ENCODE assay signal across 8 cellular contexts in genomic region chr18:519019-519879, GRCh38. TPM values are rescaled to one million over a fixed set of nuclear protein-coding genes. Genes with fewer than 3 reads are reported as not detected.
DNase-seq lines count a peak whose midpoint lies in the region; ATAC-seq lines count a peak whose summit lies in the region.

No MANE protein-coding gene starts in this region.

- H3K4me1 ChIP-seq in aorta (ENCODE audit: control insufficient read depth in 1 of 2, insufficient read depth in 2 of 2, low read length in 2 of 2) (peaks cover 2 to 3% of the 10 kb centered on the region in 2 donors), HAP-1 (no peaks in the 10 kb centered on the region)

- H3K4me3 Mint-ChIP-seq in activated naive CD8-positive, alpha-beta T cell treated with anti-CD3 and anti-CD28 coated beads, Interleukin-2, amount 50 U/mL, for 24 hours: no peak overlapping the region
- no peak overlapping the region for H3K4me3 Mint-ChIP-seq in activated naive CD8-positive, alpha-beta T cell treated with anti-CD3 and anti-CD28 coated beads for 36 hours
- no peak overlapping the region for H3K4me3 Mint-ChIP-seq in T-helper 1 cell treated with Interleukin-12 subunit alpha and Interleukin-12 subunit beta and Interleukin-4 antibody, amounts not matched to agents 30 μg/mL and 1 μg/mL, for 36 hours

- H3K4me3 ChIP-seq in aorta (ENCODE audit: low read length in 2 of 2) (no peak overlapping the region), HAP-1 (no peak overlapping the region)

- WGBS in aorta, 2 donors: 25% methylated on average over 11 of the region's 11 CpGs

- H3K36me3 ChIP-seq in aorta (ENCODE audit: control insufficient read depth in 1 of 2, insufficient read depth in 2 of 2, low read length in 1 of 2) (no peaks in the 10 kb centered on the region), HAP-1 (replicated peaks) (no peaks in the 10 kb centered on the region)

- H3K27me3 ChIP-seq in aorta (ENCODE audit: control insufficient read depth in 1 of 2, insufficient read depth in 2 of 2, low read length in 1 of 2): no peaks in the 10 kb centered on the region
- H3K27me3 ChIP-seq in HAP-1 (ENCODE audit: low read depth): no peaks in the 10 kb centered on the region

- intact Hi-C loops in aorta (cut with DNase I): no loop called here

- H3K9me3 Mint-ChIP-seq in activated naive CD8-positive, alpha-beta T cell treated with anti-CD3 and anti-CD28 coated beads, Interleukin-2, amount 50 U/mL, for 24 hours: peaks cover 4% of the 10 kb centered on the region
- H3K9me3 Mint-ChIP-seq in activated naive CD8-positive, alpha-beta T cell treated with anti-CD3 and anti-CD28 coated beads for 36 hours: peaks cover 2% of the 10 kb centered on the region
- peaks cover 4% of the 10 kb centered on the region for H3K9me3 Mint-ChIP-seq in T-helper 1 cell treated with Interleukin-12 subunit alpha and Interleukin-12 subunit beta and Interleukin-4 antibody, amounts not matched to agents 30 μg/mL and 1 μg/mL, for 36 hours

- H3K9me3 ChIP-seq in aorta (ENCODE audit: control insufficient read depth, low read length) (no peaks in the 10 kb centered on the region), HAP-1 (no peaks in the 10 kb centered on the region)

- in situ Hi-C loops in HAP-1 (cut with MboI; ENCODE audit: low sequenced_read_pairs): no loop called here

- peaks cover 1% of the 10 kb centered on the region for H3K36me3 Mint-ChIP-seq in activated naive CD8-positive, alpha-beta T cell treated with anti-CD3 and anti-CD28 coated beads, Interleukin-2, amount 50 U/mL, for 24 hours (ENCODE audit: low read depth)
- H3K36me3 Mint-ChIP-seq in activated naive CD8-positive, alpha-beta T cell treated with anti-CD3 and anti-CD28 coated beads for 36 hours: no peaks in the 10 kb centered on the region
- no peaks in the 10 kb centered on the region for H3K36me3 Mint-ChIP-seq in T-helper 1 cell treated with Interleukin-12 subunit alpha and Interleukin-12 subunit beta and Interleukin-4 antibody, amounts not matched to agents 30 μg/mL and 1 μg/mL, for 36 hours (ENCODE audit: low read depth)

- peaks cover 7% of the 10 kb centered on the region for H3K4me1 Mint-ChIP-seq in activated naive CD8-positive, alpha-beta T cell treated with anti-CD3 and anti-CD28 coated beads, Interleukin-2, amount 50 U/mL, for 24 hours
- H3K4me1 Mint-ChIP-seq in activated naive CD8-positive, alpha-beta T cell treated with anti-CD3 and anti-CD28 coated beads for 36 hours: peaks cover 3% of the 10 kb centered on the region
- peaks cover 9% of the 10 kb centered on the region for H3K4me1 Mint-ChIP-seq in T-helper 1 cell treated with Interleukin-12 subunit alpha and Interleukin-12 subunit beta and Interleukin-4 antibody, amounts not matched to agents 30 μg/mL and 1 μg/mL, for 36 hours (ENCODE audit: low read depth)

- DNase-seq in activated naive CD8-positive, alpha-beta T cell treated with anti-CD3 and anti-CD28 coated beads, Interleukin-2, amount 50 U/mL, for 24 hours: peak; percentile 3
- no peak for DNase-seq in activated naive CD8-positive, alpha-beta T cell treated with anti-CD3 and anti-CD28 coated beads for 36 hours
- DNase-seq in kidney tubule cell (ENCODE audit: low spot score) (peak; percentile 43), aorta (peak; percentile 76 to 83), HAP-1 (ENCODE audit: low spot score in 2 of 2) (no peak), HT-29 (ENCODE audit: low spot score) (no peak)

- peak; percentile 43 for ATAC-seq in activated naive CD8-positive, alpha-beta T cell treated with anti-CD3 and anti-CD28 coated beads, Interleukin-2, amount 50 U/mL, for 24 hours
- ATAC-seq in HG03025 (IDR thresholded peaks at IDR 0.05; ENCODE audit: low FRiP score, unreplicated experiment) (peak; percentile 93), aorta (ENCODE audit: low FRiP score) (peak; percentile 85)

- H3K27me3 Mint-ChIP-seq in activated naive CD8-positive, alpha-beta T cell treated with anti-CD3 and anti-CD28 coated beads, Interleukin-2, amount 50 U/mL, for 24 hours: peaks cover 1% of the 10 kb centered on the region
- H3K27me3 Mint-ChIP-seq in activated naive CD8-positive, alpha-beta T cell treated with anti-CD3 and anti-CD28 coated beads for 36 hours: peaks cover 8% of the 10 kb centered on the region
- H3K27me3 Mint-ChIP-seq in T-helper 1 cell treated with Interleukin-12 subunit alpha and Interleukin-12 subunit beta and Interleukin-4 antibody, amounts not matched to agents 30 μg/mL and 1 μg/mL, for 36 hours (ENCODE audit: low read depth): no peaks in the 10 kb centered on the region

- H3K27ac Mint-ChIP-seq in activated naive CD8-positive, alpha-beta T cell treated with anti-CD3 and anti-CD28 coated beads, Interleukin-2, amount 50 U/mL, for 24 hours: peak overlapping the region; percentile 36
- no peak overlapping the region for H3K27ac Mint-ChIP-seq in activated naive CD8-positive, alpha-beta T cell treated with anti-CD3 and anti-CD28 coated beads for 36 hours
- H3K27ac Mint-ChIP-seq in T-helper 1 cell treated with Interleukin-12 subunit alpha and Interleukin-12 subunit beta and Interleukin-4 antibody, amounts not matched to agents 30 μg/mL and 1 μg/mL, for 36 hours: peak overlapping the region; percentile 8

- peak overlapping the region; percentile 6 to 52 for H3K27ac ChIP-seq in aorta (ENCODE audit: low read depth in 1 of 2, low read length in 2 of 2)

RNA-seq across cellular contexts. Expression of gene COLEC12, which starts 18.7 kb away (rescaled TPM):
- not detected for total RNA-seq in activated naive CD8-positive, alpha-beta T cell treated with anti-CD3 and anti-CD28 coated beads for 36 hours
- total RNA-seq in aorta: 10 to 100 TPM; 15.9 to 46.1 TPM
- 1 to 10 TPM; 2.4 to 5.5 TPM for polyA plus RNA-seq in aorta
- not detected in 2 replicates for total RNA-seq in HT-29 (2014; rRNA removed; shearing (Covaris generic))

Comparison
In these comparisons a context has a peak if more than half of its experiments do, and no peak if none do; other contexts are left out.
1. DNase-seq: peak in activated naive CD8-positive, alpha-beta T cell treated with anti-CD3 and anti-CD28 coated beads, Interleukin-2, amount 50 U/mL, for 24 hours (single experiment), kidney tubule cell (single experiment) and aorta (2 of 2); none in activated naive CD8-positive, alpha-beta T cell treated with anti-CD3 and anti-CD28 coated beads for 36 hours (single experiment), HAP-1 (0 of 2) and HT-29 (single experiment).
2. ATAC-seq: peak in every context shown above with its lines; median percentile 93 in HG03025; 85 in aorta; 43 in activated naive CD8-positive, alpha-beta T cell treated with anti-CD3 and anti-CD28 coated beads, Interleukin-2, amount 50 U/mL, for 24 hours.
3. RNA of gene COLEC12, which starts 18.7 kb away (total RNA-seq): 15.9 to 46.1 TPM in aorta; not detected in activated naive CD8-positive, alpha-beta T cell treated with anti-CD3 and anti-CD28 coated beads for 36 hours and not detected in HT-29; every median in the first group is over 10 times any median in the second.